8 cellular contexts compared by ENCODE assay signal in the genomic region with DNA sequence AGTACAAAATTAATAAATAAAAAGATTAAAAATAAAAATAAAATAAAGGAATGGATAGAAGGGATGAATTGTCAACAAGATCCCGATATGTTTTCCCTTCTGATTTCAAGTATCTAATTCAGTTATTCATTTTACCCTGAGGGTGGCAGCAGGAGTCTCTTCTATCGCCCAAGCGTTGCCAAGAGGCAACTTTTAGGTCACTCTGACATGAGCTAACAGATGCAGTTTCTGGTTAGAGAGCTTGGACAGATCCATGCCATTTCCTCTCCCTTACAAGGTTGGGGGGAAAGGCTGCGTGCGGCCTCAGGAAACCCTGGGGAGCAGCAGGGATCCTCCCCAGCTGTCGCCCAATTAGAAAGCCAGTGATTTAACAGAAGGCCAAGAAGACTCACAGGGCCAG. TPM values are rescaled to one million over a fixed set of nuclear protein-coding genes. Genes with fewer than 3 reads are reported as not detected.
A peak's percentile ranks its signal among the peaks of the same experiment; 100 is the strongest.
DNase-seq lines count a peak whose midpoint lies in the region; TF ChIP-seq lines count a peak whose summit lies in the region.

No MANE protein-coding gene starts in this region.

- H3K4me1 Mint-ChIP-seq in Calu3 (ENCODE audit: low read depth, unreplicated experiment) (no peaks in the 10 kb centered on the region), brain (peaks cover 13% of the 10 kb centered on the region), immature natural killer cell (no peaks in the 10 kb centered on the region)

- H3K36me3 ChIP-seq in SJCRH30: no peaks in the 10 kb centered on the region

- no peaks in the 10 kb centered on the region for H3K9me3 ChIP-seq in SJCRH30 (replicated peaks)

- intact Hi-C loops in Calu3 (cut with micrococcal nuclease; ENCODE audit: unreplicated experiment): no loop called here

- H3K9me3 Mint-ChIP-seq in Calu3 (ENCODE audit: low read depth, unreplicated experiment): no peaks in the 10 kb centered on the region
- peaks cover 0 to 2% (median 0%) of the 10 kb centered on the region in 5 experiments for H3K9me3 Mint-ChIP-seq in brain
- no peaks in the 10 kb centered on the region for H3K9me3 Mint-ChIP-seq in immature natural killer cell

- H3K36me3 Mint-ChIP-seq in Calu3 (ENCODE audit: insufficient read depth, unreplicated experiment) (no peaks in the 10 kb centered on the region), brain (no peaks in the 10 kb centered on the region), immature natural killer cell (no peaks in the 10 kb centered on the region)

- no peak overlapping the region for H3K4me3 Mint-ChIP-seq in Calu3 (ENCODE audit: low read depth, unreplicated experiment)
- H3K4me3 Mint-ChIP-seq in brain: peak overlapping the region in 2 of 5 experiments; percentile 38 to 56
- H3K4me3 Mint-ChIP-seq in immature natural killer cell: no peak overlapping the region

- H3K27ac Mint-ChIP-seq in Calu3 (ENCODE audit: unreplicated experiment): no peak overlapping the region
- peak overlapping the region; percentile 74 to 97 (median 93) for H3K27ac Mint-ChIP-seq in brain
- H3K27ac Mint-ChIP-seq in immature natural killer cell: peak overlapping the region in 5 of 6 donors; percentile 17 to 91 (median 69)

- H3K27me3 ChIP-seq in SJCRH30: no peaks in the 10 kb centered on the region

- DNase-seq in Calu3 (peak; percentile 18), HuH-7.5 (ENCODE audit: low spot score) (peak; percentile 34), SJCRH30 (peak; percentile 79 to 89), immature natural killer cell (peak; percentile 25 to 52 (median 51)), HPDE6-E6E7 (ENCODE audit: extremely low spot score) (no peak), islet precursor cell (no peak)
- peak; percentile 7 for DNase-seq in stimulated activated CD4-positive, alpha-beta T cell treated with anti-CD3 and anti-CD28 coated beads, Interleukin-1b, Interleukin-23, amount 100 ng/mL, for 48 hours

- H3K27ac ChIP-seq in SJCRH30: peak overlapping the region; percentile 56

- peaks cover 6% of the 10 kb centered on the region for H3K27me3 Mint-ChIP-seq in Calu3 (ENCODE audit: unreplicated experiment)
- no peaks in the 10 kb centered on the region for H3K27me3 Mint-ChIP-seq in brain
- H3K27me3 Mint-ChIP-seq in immature natural killer cell (ENCODE audit: low read depth in 3 of 3): peaks cover 0 to 5% (median 1%) of the 10 kb centered on the region in 3 donors

- peaks cover 4% of the 10 kb centered on the region; the same call in 1 of the 2 replicates for H3K4me1 ChIP-seq in SJCRH30

- CTCF ChIA-PET in Calu3 (lab: Charles Lee): interaction anchor here (0.6 to 1.3 kb wide), 3 partner anchors 17 to 107 kb away, joined by 3 to 4 read pairs (median 3); a partner anchor contains a TSS

- H3K4me3 ChIP-seq in SJCRH30: no peak overlapping the region

- TF ChIP-seq CTCF in Calu3 (IDR thresholded peaks at IDR 0.05; ENCODE audit: unreplicated experiment): no peak
- TF ChIP-seq CTCF in brain (conservative IDR thresholded peaks at IDR 0.05): peak in 1 of 2 experiments; percentile 56

- BruUV-seq in Calu3 (replicated peaks; lab: Mats Ljungman, UMichigan): no TSS peak

RNA-seq across cellular contexts. Expression of a gene that starts 35.3 kb away (rescaled TPM):
- 1.1 TPM in 1 of 2 replicates, not detected in the other for total RNA-seq in Calu3 (2022)
- not detected in 2 replicates for total RNA-seq in SJCRH30 (2014; rRNA removed; shearing (Covaris generic))
- 2.9 TPM for polyA plus RNA-seq in brain (ENCODE audit: insufficient read depth, low read depth, low replicate concordance)
- polyA plus RNA-seq in immature natural killer cell: 10 to 100 TPM; 15.2 to 43.0 (median 18.3) TPM

RNA-seq across cellular contexts. Expression of a gene that starts 48.2 kb away (rescaled TPM):
- total RNA-seq in Calu3 (2022): 20.8 and 23.3 TPM in 2 replicates
- 10.2 and 10.5 TPM in 2 replicates for total RNA-seq in SJCRH30 (2014; rRNA removed; shearing (Covaris generic))
- polyA plus RNA-seq in brain (ENCODE audit: insufficient read depth, low read depth, low replicate concordance) (10.1 TPM), immature natural killer cell (10 to 100 TPM; 13.0 to 18.5 (median 16.4) TPM)

RNA-seq across cellular contexts. Expression of a gene that starts 51.0 kb away (rescaled TPM):
- 68.4 and 81.2 TPM in 2 replicates for total RNA-seq in Calu3 (2022)
- 19.9 and 23.6 TPM in 2 replicates for total RNA-seq in SJCRH30 (2014; rRNA removed; shearing (Covaris generic))
- polyA plus RNA-seq in brain (ENCODE audit: insufficient read depth, low read depth, low replicate concordance) (127 TPM), immature natural killer cell (10 to 100 TPM; 67.1 to 78.1 (median 75.4) TPM)

Comparison
In these comparisons a context has a peak if more than half of its experiments do, and no peak if none do; other contexts are left out.
1. DNase-seq: peak in Calu3 (single experiment), HuH-7.5 (single experiment), SJCRH30 (2 of 2), immature natural killer cell (3 of 3) and stimulated activated CD4-positive, alpha-beta T cell treated with anti-CD3 and anti-CD28 coated beads, Interleukin-1b, Interleukin-23, amount 100 ng/mL, for 48 hours (single experiment); none in HPDE6-E6E7 (single experiment) and islet precursor cell (single experiment).